In genomic region chr13:98632971-98633370, GRCh38 we compare ENCODE assay signal across 24 cellular contexts. TPM values are rescaled to one million over a fixed set of nuclear protein-coding genes. Genes with fewer than 3 reads are reported as not detected.
DNase-seq lines count a peak whose midpoint lies in the region; TF ChIP-seq lines count a peak whose summit lies in the region.
"Had no signal": no experiment of that assay in that cellular context is flagged by ENCODE, and none has a peak within 500 bp of the region (broad histone marks: within the 10 kb centered on the region; RNA-seq: fewer than 3 reads in every experiment).

No MANE protein-coding gene starts in this region.

- H4K20me1 ChIP-seq in BLaER1 treated with 17β-estradiol and CSF1 and Interleukin-3, amounts not matched to agents 10 nM and 100 nM, result no peaks in the 10 kb centered on the region; a peak in 2 of 22 replicates

- H3K36me3 ChIP-seq in BLaER1 treated with 17β-estradiol and CSF1 and Interleukin-3, amounts not matched to agents 10 nM and 100 nM, result no peaks in the 10 kb centered on the region
- H3K36me3 ChIP-seq in WERI-Rb-1 (no peaks in the 10 kb centered on the region), mesenchymal stem cell (ENCODE audit: control insufficient read depth in 1 of 2, insufficient read depth in 2 of 2, low read depth in 1 of 2, low read length in 2 of 2) (no peaks in the 10 kb centered on the region), SJCRH30 (no peaks in the 10 kb centered on the region)
- H3K36me3 ChIP-seq: heart right ventricle had no signal

- no peak overlapping the region for H3K4me3 ChIP-seq in BLaER1 treated with 17β-estradiol and CSF1 and Interleukin-3, amounts not matched to agents 10 nM and 100 nM
- H3K4me3 ChIP-seq in WERI-Rb-1 (ENCODE audit: low read depth, low read length) (no peak overlapping the region), mesenchymal stem cell (ENCODE audit: insufficient read depth in 1 of 2, low read depth in 1 of 2, low read length in 2 of 2) (no peak overlapping the region), SJCRH30 (no peak overlapping the region)
- H3K4me3 ChIP-seq: heart right ventricle had no signal

- H3K23ac ChIP-seq in mesenchymal stem cell (ENCODE audit: low read length in 2 of 2), result no peak overlapping the region

- no peak for TF ChIP-seq CTCF in WERI-Rb-1 (IDR thresholded peaks at IDR 0.05; ENCODE audit: low read depth, low read length)

- no peak overlapping the region for H4K8ac ChIP-seq in mesenchymal stem cell (ENCODE audit: low read length)

- H3K4me1 ChIP-seq in BLaER1 treated with 17β-estradiol and CSF1 and Interleukin-3, amounts not matched to agents 10 nM and 100 nM, result peaks cover 0 to 20% (median 10%) of the 10 kb centered on the region in 10 experiments; a peak in 12 of 20 replicates
- H3K4me1 ChIP-seq in mesenchymal stem cell (ENCODE audit: control insufficient read depth, insufficient read depth, low read depth, low read length) (no peaks in the 10 kb centered on the region), SJCRH30 (no peaks in the 10 kb centered on the region)

- H3K27ac ChIP-seq in BLaER1 treated with 17β-estradiol and CSF1 and Interleukin-3, amounts not matched to agents 10 nM and 100 nM, result no peak overlapping the region
- H3K27ac ChIP-seq in WERI-Rb-1 (no peak overlapping the region), mesenchymal stem cell (ENCODE audit: low read length, poor library complexity, severe bottlenecking) (peak overlapping the region; percentile 3), SJCRH30 (no peak overlapping the region)

- peaks cover 0 to 32% (median 3%) of the 10 kb centered on the region in 11 experiments; a peak in 8 of 22 replicates for H3K27me3 ChIP-seq in BLaER1 treated with 17β-estradiol and CSF1 and Interleukin-3, amounts not matched to agents 10 nM and 100 nM
- H3K27me3 ChIP-seq in WERI-Rb-1 (ENCODE audit: insufficient read depth, low read depth, severe bottlenecking) (no peaks in the 10 kb centered on the region), mesenchymal stem cell (ENCODE audit: control insufficient read depth in 1 of 2, insufficient read depth in 1 of 2, low read length in 2 of 2) (no peaks in the 10 kb centered on the region), SJCRH30 (no peaks in the 10 kb centered on the region)
- H3K27me3 ChIP-seq: heart right ventricle had no signal

- peak overlapping the region in 10 of 11 experiments; percentile 2 to 70 (median 46); a peak in 18 of 22 replicates for H3K4me2 ChIP-seq in BLaER1 treated with 17β-estradiol and CSF1 and Interleukin-3, amounts not matched to agents 10 nM and 100 nM
- no peak overlapping the region for H3K4me2 ChIP-seq in mesenchymal stem cell (ENCODE audit: low read length, poor library complexity, severe bottlenecking)

- no peak overlapping the region for H2BK15ac ChIP-seq in mesenchymal stem cell (ENCODE audit: low read depth, poor library complexity, severe bottlenecking)

- H3K18ac ChIP-seq in mesenchymal stem cell (ENCODE audit: low read depth in 1 of 2, low read length in 2 of 2), result no peak overlapping the region

- H2BK120ac ChIP-seq in mesenchymal stem cell (ENCODE audit: low read depth, low read length), result no peak overlapping the region

- H3K4ac ChIP-seq in mesenchymal stem cell (ENCODE audit: low read depth in 1 of 2, low read length in 2 of 2), result no peak overlapping the region

- DNase-seq in Kasumi-1 (lab: John Stamatoyannopoulos, UW) (peak; percentile 57 to 62), WERI-Rb-1 (peak; percentile 0), mesenchymal stem cell (no peak), NCI-H1930 (lab: John Stamatoyannopoulos, UW) (no peak), HCEC 1CT (no peak), cerebellar cortex (ENCODE audit: low spot score) (no peak), SJCRH30 (no peak)
- DNase-seq: ACHN; activated B cell treated with CpG ODN at 0.5 μM for 24 hours; activated CD8-positive, alpha-beta T cell treated with anti-CD3 and anti-CD28 coated beads, Interleukin-2, amount 10 ng/mL, durations not matched to agents 7 days and 5 days; activated naive CD8-positive, alpha-beta T cell treated with anti-CD3 and anti-CD28 coated beads for 36 hours; activated T-cell treated with anti-CD3 and anti-CD28 coated beads, Interleukin-2, amount 50 U/mL, for 72 hours; central memory CD4-positive, alpha-beta T cell; effector memory CD4-positive, alpha-beta T cell; heart right ventricle; mesendoderm; NCI-H1105; NCI-H2171; NCI-H774; nephron progenitor cell; retina; stimulated activated naive CD8-positive, alpha-beta T cell treated with anti-CD3 and anti-CD28 coated beads, Interleukin-15, Interleukin-2, amounts not matched to agents 100 U/mL and 50 U/mL, for 24 hours; T-helper 1 cell had no signal

- no peak overlapping the region for H2BK12ac ChIP-seq in mesenchymal stem cell (ENCODE audit: low read length in 2 of 2)

- WGBS in mesenchymal stem cell, result 61% methylated on average over 3 of the region's 4 CpGs

- H3K9ac ChIP-seq in BLaER1 treated with 17β-estradiol and CSF1 and Interleukin-3, amounts not matched to agents 10 nM and 100 nM, result no peak overlapping the region
- no peak overlapping the region for H3K9ac ChIP-seq in mesenchymal stem cell (ENCODE audit: low read length)

- H3K79me1 ChIP-seq in mesenchymal stem cell (replicated peaks; ENCODE audit: low read length, poor library complexity, severe bottlenecking), result no peaks in the 10 kb centered on the region

- H3K14ac ChIP-seq in mesenchymal stem cell (ENCODE audit: low read length in 2 of 2), result no peak overlapping the region

- H2AK5ac ChIP-seq in mesenchymal stem cell (ENCODE audit: low read length, severe bottlenecking), result no peak overlapping the region

- no peak overlapping the region for H2AFZ ChIP-seq in mesenchymal stem cell (ENCODE audit: low read depth, low read length)

- no peaks in the 10 kb centered on the region; a peak in 2 of 22 replicates for H3K9me3 ChIP-seq in BLaER1 treated with 17β-estradiol and CSF1 and Interleukin-3, amounts not matched to agents 10 nM and 100 nM (replicated peaks in 1 of 11)
- H3K9me3 ChIP-seq in WERI-Rb-1 (ENCODE audit: severe bottlenecking) (no peaks in the 10 kb centered on the region), mesenchymal stem cell (ENCODE audit: control insufficient read depth, low read length) (no peaks in the 10 kb centered on the region), SJCRH30 (replicated peaks) (no peaks in the 10 kb centered on the region)
- H3K9me3 ChIP-seq: heart right ventricle had no signal

- H4K91ac ChIP-seq in mesenchymal stem cell (ENCODE audit: low read length), result no peak overlapping the region

- no peak overlapping the region for H2BK5ac ChIP-seq in mesenchymal stem cell (ENCODE audit: low read depth, low read length, poor library complexity, severe bottlenecking)

RNA-seq across cellular contexts. Expression of gene STK24, which starts 56.1 kb away (rescaled TPM):
- 136 TPM for polyA plus RNA-seq in mesenchymal stem cell (2013, experiment 1 of 2)
- polyA plus RNA-seq in mesenchymal stem cell (2013, experiment 2 of 2), result 138 TPM
- total RNA-seq in SJCRH30 (2014; rRNA removed; shearing (Covaris generic)), result 71.4 and 80.2 TPM in 2 replicates

Comparison
In these comparisons a context has a peak if more than half of its experiments do, and no peak if none do; other contexts are left out.
1. DNase-seq: peak in Kasumi-1 (2 of 2) and WERI-Rb-1 (single experiment); none in mesenchymal stem cell (single experiment), NCI-H1930 (0 of 2), HCEC 1CT (single experiment), cerebellar cortex (single experiment) and SJCRH30 (0 of 2).